ENCODE assay signal across 14 cellular contexts in genomic region chr3:30527186-30527585, GRCh38.
"Had no signal": no experiment of that assay in that cellular context is flagged by ENCODE, and none has a peak within 500 bp of the region (broad histone marks: within the 10 kb centered on the region; RNA-seq: fewer than 3 reads in every experiment).

No MANE protein-coding gene starts in this region.

- H3K36me3 Mint-ChIP-seq: activated naive CD4-positive, alpha-beta T cell treated with anti-CD3 and anti-CD28 coated beads, Interleukin-2, amount 50 U/mL, for 24 hours; neural progenitor cell; stimulated activated naive B cell treated with anti-CD40 and anti-IgM and Interleukin-4, amounts not matched to agents 10 μg/mL and 1 μg/mL and 100 μg/mL, for 72 hours had no signal

- DNase-seq: activated CD4-positive, alpha-beta T cell treated with anti-CD3 and anti-CD28 coated beads, Interleukin-2, amount 50 U/mL, for 48 hours; activated gamma-delta T cell; effector CD8-positive, alpha-beta T cell; foreskin fibroblast; hypothalamus; islet precursor cell; psoas muscle; stimulated activated naive B cell treated with anti-CD40 and anti-IgM and Interleukin-4, amounts not matched to agents 10 μg/mL and 1 μg/mL and 100 μg/mL, for 72 hours; SW 1271 had no signal

- H3K9me3 Mint-ChIP-seq: activated naive CD4-positive, alpha-beta T cell treated with anti-CD3 and anti-CD28 coated beads, Interleukin-2, amount 50 U/mL, for 24 hours; dendritic cell treated with granulocyte-macrophage colony-stimulating factor and Interleukin-4, amounts not matched to agents 40 ng/mL and 50 ng/mL, for 4 days; neural progenitor cell; stimulated activated naive B cell treated with anti-CD40 and anti-IgM and Interleukin-4, amounts not matched to agents 10 μg/mL and 1 μg/mL and 100 μg/mL, for 72 hours; T-helper 2 cell treated with Interferon-gamma antibody and Interleukin-4, amounts not matched to agents 5 μg/mL and 100 μg/mL, for 36 hours had no signal

- H3K4me1 ChIP-seq: neural progenitor cell, psoas muscle had no signal

- ATAC-seq: psoas muscle; stimulated activated naive B cell treated with anti-CD40 and anti-IgM and Interleukin-4, amounts not matched to agents 10 μg/mL and 1 μg/mL and 100 μg/mL, for 72 hours had no signal

- H3K9me3 ChIP-seq: psoas muscle, thoracic aorta had no signal

- H3K27ac Mint-ChIP-seq: activated naive CD4-positive, alpha-beta T cell treated with anti-CD3 and anti-CD28 coated beads, Interleukin-2, amount 50 U/mL, for 24 hours; dendritic cell treated with granulocyte-macrophage colony-stimulating factor and Interleukin-4, amounts not matched to agents 40 ng/mL and 50 ng/mL, for 4 days; neural progenitor cell; stimulated activated naive B cell treated with anti-CD40 and anti-IgM and Interleukin-4, amounts not matched to agents 10 μg/mL and 1 μg/mL and 100 μg/mL, for 72 hours; T-helper 2 cell treated with Interferon-gamma antibody and Interleukin-4, amounts not matched to agents 5 μg/mL and 100 μg/mL, for 36 hours had no signal

- H3K27me3 Mint-ChIP-seq: activated naive CD4-positive, alpha-beta T cell treated with anti-CD3 and anti-CD28 coated beads, Interleukin-2, amount 50 U/mL, for 24 hours; stimulated activated naive B cell treated with anti-CD40 and anti-IgM and Interleukin-4, amounts not matched to agents 10 μg/mL and 1 μg/mL and 100 μg/mL, for 72 hours had no signal

- H3K4me3 Mint-ChIP-seq: activated naive CD4-positive, alpha-beta T cell treated with anti-CD3 and anti-CD28 coated beads, Interleukin-2, amount 50 U/mL, for 24 hours; dendritic cell treated with granulocyte-macrophage colony-stimulating factor and Interleukin-4, amounts not matched to agents 40 ng/mL and 50 ng/mL, for 4 days; neural progenitor cell; stimulated activated naive B cell treated with anti-CD40 and anti-IgM and Interleukin-4, amounts not matched to agents 10 μg/mL and 1 μg/mL and 100 μg/mL, for 72 hours; T-helper 2 cell treated with Interferon-gamma antibody and Interleukin-4, amounts not matched to agents 5 μg/mL and 100 μg/mL, for 36 hours had no signal

- H3K27me3 ChIP-seq: neural progenitor cell had no signal

- H3K4me2 ChIP-seq: neural progenitor cell had no signal

- H3K4me3 ChIP-seq: neural progenitor cell, psoas muscle, thoracic aorta had no signal

- H3K27ac ChIP-seq: neural progenitor cell, psoas muscle had no signal

- H3K36me3 ChIP-seq: neural progenitor cell, thoracic aorta had no signal

- H2AFZ ChIP-seq: neural progenitor cell had no signal
